13 cellular contexts compared by ENCODE assay signal in the genomic region with DNA sequence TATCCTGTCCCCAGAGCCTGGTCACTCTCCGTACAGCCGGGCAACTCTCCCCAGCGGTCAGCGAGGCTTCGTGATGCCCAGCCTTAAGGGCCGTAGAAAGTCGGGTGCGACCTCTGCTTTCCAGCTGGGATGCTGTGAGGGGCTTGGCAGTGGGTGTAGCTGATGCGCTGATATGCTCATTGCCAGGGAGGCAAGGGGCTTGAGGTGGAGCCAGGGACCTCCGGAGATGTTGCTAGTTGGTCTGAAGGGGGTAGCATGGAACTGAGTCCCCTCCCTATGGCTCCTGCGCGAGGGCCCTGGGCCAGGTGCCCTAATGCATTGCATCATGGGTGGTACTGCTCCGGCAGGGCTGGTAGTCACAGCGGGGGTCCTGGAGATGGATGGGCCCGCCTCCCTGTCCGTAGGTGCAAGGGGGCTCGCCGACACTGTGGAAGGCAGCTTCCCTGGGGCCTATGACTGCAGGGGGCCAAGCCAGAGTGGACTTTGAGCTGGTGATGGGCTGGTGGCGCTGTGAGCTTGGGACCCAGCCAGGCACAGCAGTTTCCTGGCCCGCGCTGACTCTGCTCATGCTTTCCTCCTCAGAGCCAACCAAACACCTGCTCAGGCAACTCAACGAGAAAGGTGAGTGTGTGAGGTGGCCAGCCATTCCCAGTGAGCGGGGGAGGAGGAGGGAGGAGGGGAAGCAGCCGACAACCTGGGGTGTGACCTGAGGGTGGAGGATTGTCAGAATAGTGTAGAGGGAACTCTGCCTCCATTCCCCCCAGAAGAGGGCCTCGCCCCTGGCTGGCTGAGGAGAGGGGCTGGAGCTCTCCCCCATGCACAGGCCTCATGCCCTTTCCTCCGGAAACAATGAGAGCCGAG. TPM values are rescaled to one million over a fixed set of nuclear protein-coding genes. Genes with fewer than 3 reads are reported as not detected.
DNase-seq lines count a peak whose midpoint lies in the region; ATAC-seq, FAIRE-seq and TF ChIP-seq lines count a peak whose summit lies in the region.
"Had no signal": no experiment of that assay in that cellular context is flagged by ENCODE, and none has a peak within 500 bp of the region (broad histone marks: within the 10 kb centered on the region; RNA-seq: fewer than 3 reads in every experiment).

No MANE protein-coding gene starts in this region.

- no peak overlapping the region for H2BK5ac ChIP-seq in H1 (ENCODE audit: low read depth, low read length)
- H2BK5ac ChIP-seq in trophoblast cell (ENCODE audit: low read depth, low read length, poor library complexity), result no peak overlapping the region

- H3K4me1 ChIP-seq in H1 (replicated peaks in 1 of 4; ENCODE audit: control insufficient read depth in 3 of 4, insufficient read depth in 4 of 4, low read length in 3 of 4) (peaks cover 0 to 13% (median 6%) of the 10 kb centered on the region in 4 experiments; a peak in 6 of 7 replicates), gastroesophageal sphincter (peaks cover 0 to 13% (median 0%) of the 10 kb centered on the region in 3 donors), trophoblast cell (ENCODE audit: control insufficient read depth in 1 of 2, insufficient read depth in 2 of 2, low read length in 2 of 2) (peaks cover 0 to 6% of the 10 kb centered on the region in 2 experiments)

- TF ChIP-seq POLR2A in H1 (IDR thresholded peaks at IDR 0.05; ENCODE audit: control extremely low read depth in 1 of 2, low read depth in 2 of 2, low read length in 2 of 2) (no peak), gastroesophageal sphincter (IDR thresholded peaks at IDR 0.05) (no peak)

- H3K27ac Mint-ChIP-seq in CD14-positive monocyte (peak overlapping the region in 1 of 7 donors; percentile 31), nephron (peak overlapping the region in 2 of 3 experiments; percentile 71 to 72)
- H3K27ac Mint-ChIP-seq: activated CD4-positive, alpha-beta T cell treated with anti-CD3 and anti-CD28 coated beads, Interleukin-2, amount 10 ng/mL, durations not matched to agents 24 days and 14 days; activated naive CD8-positive, alpha-beta T cell treated with anti-CD3 and anti-CD28 coated beads for 36 hours had no signal

- no peak overlapping the region for H4K12ac ChIP-seq in trophoblast cell (ENCODE audit: low read depth, low read length)

- H4K5ac ChIP-seq in H1 (ENCODE audit: insufficient read length, low read depth, low read length), result no peak overlapping the region

- ATAC-seq in gastroesophageal sphincter, result no peak

- CTCF ChIA-PET in H1 (lab: Charles Lee; ENCODE audit: partially characterized antibody), result interaction anchor here (0.6 to 2.8 kb wide), 28 partner anchors 10 to 163 kb away, joined by 3 to 19 read pairs (median 4); no protein-coding TSS in a partner anchor

- H3K18ac ChIP-seq in H1 (ENCODE audit: extremely low read depth, low read length) (no peak overlapping the region; the same call in 1 of the 2 replicates), trophoblast cell (ENCODE audit: low read length) (no peak overlapping the region)

- peaks cover 0 to 15% of the 10 kb centered on the region in 2 experiments; a peak in 1 of 4 replicates for H3K79me2 ChIP-seq in H1 (ENCODE audit: control insufficient read depth in 1 of 2, insufficient read depth in 2 of 2, low read length in 2 of 2)
- no peaks in the 10 kb centered on the region for H3K79me2 ChIP-seq in trophoblast cell (ENCODE audit: control insufficient read depth, insufficient read depth, low read length, poor library complexity)

- H3K4me3 ChIP-seq in H1 (ENCODE audit: extremely low read depth in 1 of 4, insufficient read depth in 2 of 4, low read depth in 3 of 4, low read length in 4 of 4) (no peak overlapping the region), gastroesophageal sphincter (no peak overlapping the region), trophoblast cell (ENCODE audit: low read depth, low read length) (no peak overlapping the region)

- H3K79me1 ChIP-seq in H1 (ENCODE audit: low read depth, low read length) (no peaks in the 10 kb centered on the region; the same call in 1 of the 2 replicates), trophoblast cell (ENCODE audit: low read length) (no peaks in the 10 kb centered on the region)

- H2AK5ac ChIP-seq in H1 (ENCODE audit: low read depth, low read length) (no peak overlapping the region), trophoblast cell (ENCODE audit: low read length) (no peak overlapping the region)

- no peak for TF ChIP-seq CTCF in CD14-positive monocyte (IDR thresholded peaks at IDR 0.05)
- peak; percentile 59 to 66 (median 63) for TF ChIP-seq CTCF in H1 (IDR thresholded peaks at IDR 0.05; ENCODE audit: control extremely low read depth in 1 of 3, insufficient read depth in 1 of 3, low read depth in 1 of 3, low read length in 3 of 3)
- no peak for TF ChIP-seq CTCF in nephron (IDR thresholded peaks at IDR 0.05; ENCODE audit: unreplicated experiment in 3 of 3)
- no peak for TF ChIP-seq CTCF in gastroesophageal sphincter (IDR thresholded peaks at IDR 0.05)

- H2BK12ac ChIP-seq in H1 (ENCODE audit: low read depth, low read length) (no peak overlapping the region), trophoblast cell (ENCODE audit: low read length) (no peak overlapping the region)

- no peak overlapping the region for H3K9ac ChIP-seq in H1 (replicated peaks in 1 of 4; ENCODE audit: extremely low read depth in 1 of 4, low read depth in 3 of 4, low read length in 3 of 4)
- H3K9ac ChIP-seq in trophoblast cell (ENCODE audit: low read length), result no peak overlapping the region

- no peaks in the 10 kb centered on the region for H3K9me3 ChIP-seq in H1 (ENCODE audit: insufficient read depth in 2 of 2, low read depth in 1 of 2, low read length in 1 of 2)
- H3K9me3 ChIP-seq in gastroesophageal sphincter, result no peaks in the 10 kb centered on the region
- H3K9me3 ChIP-seq in trophoblast cell (ENCODE audit: insufficient read depth, low read depth, low read length), result no peaks in the 10 kb centered on the region

- intact Hi-C loops in CD14-positive monocyte (cut with micrococcal nuclease), result no loop called here

- H3K23ac ChIP-seq in H1 (ENCODE audit: insufficient read length), result no peak overlapping the region
- H3K23ac ChIP-seq in trophoblast cell (ENCODE audit: low read length), result no peak overlapping the region

- TF ChIP-seq EP300 in H1 (IDR thresholded peaks at IDR 0.05; ENCODE audit: borderline replicate concordance in 1 of 2, low read depth in 2 of 2, low read length in 2 of 2) (no peak), gastroesophageal sphincter (IDR thresholded peaks at IDR 0.05) (no peak)

- H3K14ac ChIP-seq in H1 (ENCODE audit: insufficient read length) (no peak overlapping the region), trophoblast cell (ENCODE audit: low read length) (no peak overlapping the region)

- peak; percentile 38 to 60; a peak in 3 of 4 replicates for TF ChIP-seq RAD21 in H1 (IDR thresholded peaks at IDR 0.05 in 1 of 2, conservative IDR thresholded peaks at IDR 0.05 in 1 of 2; ENCODE audit: low read depth in 2 of 2, low read length in 2 of 2)

- peak; percentile 23 for DNase-seq in CD14-positive monocyte (ENCODE audit: low spot score)
- DNase-seq in NCI-H187 (lab: John Stamatoyannopoulos, UW), result peak; percentile 34 to 35
- peak in 1 of 2 experiments; percentile 62 for DNase-seq in H1 (ENCODE audit: low read depth in 1 of 2, low spot score in 2 of 2)
- DNase-seq in GM19238 (ENCODE audit: insufficient read length, low spot score), result no peak
- DNase-seq in NCI-H446 (lab: John Stamatoyannopoulos, UW), result no peak
- no peak for DNase-seq in trophoblast cell
- DNase-seq: activated CD4-positive, alpha-beta T cell treated with anti-CD3 and anti-CD28 coated beads, Interleukin-2, amount 10 ng/mL, durations not matched to agents 24 days and 14 days; activated naive CD8-positive, alpha-beta T cell treated with anti-CD3 and anti-CD28 coated beads for 36 hours; effector memory CD4-positive, alpha-beta T cell had no signal

- no peak overlapping the region for H2BK20ac ChIP-seq in H1 (ENCODE audit: low read length)

- no peak for FAIRE-seq in H1 (lab: Jason Lieb, UNC)
- FAIRE-seq: GM12892 had no signal

- H3K4me2 ChIP-seq in H1 (ENCODE audit: insufficient read depth in 1 of 2, low read depth in 2 of 2, low read length in 2 of 2) (no peak overlapping the region), trophoblast cell (ENCODE audit: low read length) (no peak overlapping the region)

- H3K36me3 Mint-ChIP-seq in CD14-positive monocyte, result peaks cover 62 to 95% of the 10 kb centered on the region in 2 donors
- peaks cover 55% of the 10 kb centered on the region for H3K36me3 Mint-ChIP-seq in nephron (ENCODE audit: low read depth)
- H3K36me3 Mint-ChIP-seq: activated naive CD8-positive, alpha-beta T cell treated with anti-CD3 and anti-CD28 coated beads for 36 hours had no signal

- H3K27ac ChIP-seq in H1 (ENCODE audit: low read depth, low read length), result no peak overlapping the region
- H3K27ac ChIP-seq in gastroesophageal sphincter, result no peak overlapping the region
- no peak overlapping the region for H3K27ac ChIP-seq in trophoblast cell (ENCODE audit: low read depth, low read length)

- peak overlapping the region; percentile 39 for H3K56ac ChIP-seq in H1 (replicated peaks; ENCODE audit: insufficient read length, low read depth, low read length)

- no peak overlapping the region for H3K4ac ChIP-seq in H1 (replicated peaks; ENCODE audit: insufficient read length, low read depth, low read length)
- H3K4ac ChIP-seq in trophoblast cell (ENCODE audit: low read depth, low read length), result no peak overlapping the region

- no peak overlapping the region for H2BK120ac ChIP-seq in H1 (replicated peaks; ENCODE audit: low read depth, low read length)
- no peak overlapping the region for H2BK120ac ChIP-seq in trophoblast cell (ENCODE audit: insufficient read depth, low read length, poor library complexity)

- H3K9me3 Mint-ChIP-seq in CD14-positive monocyte (no peaks in the 10 kb centered on the region), nephron (no peaks in the 10 kb centered on the region)
- H3K9me3 Mint-ChIP-seq: activated CD4-positive, alpha-beta T cell treated with anti-CD3 and anti-CD28 coated beads, Interleukin-2, amount 10 ng/mL, durations not matched to agents 24 days and 14 days; activated naive CD8-positive, alpha-beta T cell treated with anti-CD3 and anti-CD28 coated beads for 36 hours; CD8-positive, alpha-beta memory T cell had no signal

- H3K27me3 ChIP-seq in H1 (replicated peaks in 1 of 4; ENCODE audit: control insufficient read depth in 3 of 4, extremely low read depth in 1 of 4, insufficient read depth in 3 of 4, low read length in 3 of 4) (no peaks in the 10 kb centered on the region), gastroesophageal sphincter (no peaks in the 10 kb centered on the region), trophoblast cell (ENCODE audit: insufficient read depth, low read length) (no peaks in the 10 kb centered on the region)

- no peak overlapping the region for H2BK15ac ChIP-seq in H1 (ENCODE audit: low read length)

- H4K20me1 ChIP-seq in H1 (replicated peaks in 1 of 2; ENCODE audit: control insufficient read depth in 1 of 2, insufficient read depth in 2 of 2, low read length in 2 of 2), result peaks cover 8 to 9% of the 10 kb centered on the region in 2 experiments

- H4K8ac ChIP-seq in H1 (ENCODE audit: extremely low read depth, insufficient read depth, low read length) (no peak overlapping the region), trophoblast cell (ENCODE audit: low read depth, low read length) (no peak overlapping the region)

- H4K91ac ChIP-seq in H1 (replicated peaks; ENCODE audit: insufficient read length, low read length) (peak overlapping the region; percentile 54), trophoblast cell (ENCODE audit: low read depth, low read length) (no peak overlapping the region)

- POLR2A ChIA-PET in H1 (lab: Charles Lee; ENCODE audit: partially characterized antibody), result interaction anchor here (1.0 to 1.9 kb wide), 3 partner anchors 9 to 349 kb away, joined by 3 to 7 read pairs (median 5); partner anchors contain the start of gene MTHFD1

- no peak overlapping the region for H2AFZ ChIP-seq in H1 (ENCODE audit: low read length)
- no peak overlapping the region for H2AFZ ChIP-seq in trophoblast cell (ENCODE audit: insufficient read depth, low read length, poor library complexity)

- H3K27me3 Mint-ChIP-seq in CD14-positive monocyte (ENCODE audit: low read depth in 3 of 3), result peaks cover 0 to 2% (median 1%) of the 10 kb centered on the region in 3 donors
- H3K27me3 Mint-ChIP-seq in nephron (ENCODE audit: low read depth), result no peaks in the 10 kb centered on the region
- H3K27me3 Mint-ChIP-seq: activated CD4-positive, alpha-beta T cell treated with anti-CD3 and anti-CD28 coated beads, Interleukin-2, amount 10 ng/mL, durations not matched to agents 24 days and 14 days; activated naive CD8-positive, alpha-beta T cell treated with anti-CD3 and anti-CD28 coated beads for 36 hours had no signal

- H3K4me1 Mint-ChIP-seq in CD14-positive monocyte, result peaks cover 4% of the 10 kb centered on the region
- peaks cover 12% of the 10 kb centered on the region for H3K4me1 Mint-ChIP-seq in nephron
- H3K4me1 Mint-ChIP-seq: activated naive CD8-positive, alpha-beta T cell treated with anti-CD3 and anti-CD28 coated beads for 36 hours had no signal

- 88% methylated on average over 25 of the region's 27 CpGs; no CpG with 5 or more reads in 1 of the 2 experiments for WGBS in H1 (ENCODE audit: extremely low coverage in 1 of 2, insufficient coverage in 1 of 2, insufficient read length in 1 of 2, insufficient replicate concordance in 2 of 2, low coverage in 1 of 2, low lambda C conversion rate in 2 of 2, missing lambda C conversion rate in 1 of 2), 2 experiments
- 60% methylated on average over 1 of the region's 27 CpGs; no CpG with 5 or more reads in 1 of the 2 donors for WGBS in gastroesophageal sphincter (ENCODE audit: low coverage in 1 of 2), 2 donors
- no CpG with 5 or more reads among the region's 27 CpGs for WGBS in trophoblast cell (ENCODE audit: extremely low coverage, insufficient coverage, insufficient read length)

- peaks cover 27 to 51% (median 48%) of the 10 kb centered on the region in 4 experiments; a peak in 7 of 8 replicates for H3K36me3 ChIP-seq in H1 (ENCODE audit: control insufficient read depth in 2 of 4, insufficient read depth in 4 of 4, low read length in 3 of 4)
- peaks cover 0 to 83% of the 10 kb centered on the region in 2 donors for H3K36me3 ChIP-seq in gastroesophageal sphincter
- H3K36me3 ChIP-seq in trophoblast cell (ENCODE audit: control insufficient read depth in 1 of 2, insufficient read depth in 2 of 2, low read length in 2 of 2), result peaks cover 77 to 80% of the 10 kb centered on the region in 2 experiments

- H3K4me3 Mint-ChIP-seq in CD14-positive monocyte (no peak overlapping the region), nephron (no peak overlapping the region)
- H3K4me3 Mint-ChIP-seq: activated CD4-positive, alpha-beta T cell treated with anti-CD3 and anti-CD28 coated beads, Interleukin-2, amount 10 ng/mL, durations not matched to agents 24 days and 14 days; activated naive CD8-positive, alpha-beta T cell treated with anti-CD3 and anti-CD28 coated beads for 36 hours had no signal

- H3K23me2 ChIP-seq in H1 (ENCODE audit: low read depth, low read length), result no peaks in the 10 kb centered on the region

RNA-seq across cellular contexts. Expression of gene PLEKHG3, which starts 32.3 kb away (rescaled TPM):
- polyA plus RNA-seq in CD14-positive monocyte (10 to 100 TPM in 1 of 2 donors, 1 to 10 TPM in 1; 6.3 to 21.6 TPM), H1 (2011; rRNA removed) (43.4 and 52.2 TPM in 2 replicates)
- total RNA-seq in H1 (2021; fragmentation: NEBNext Ultra II Directional; extraction: Animal tissue kit (Norgen Biotek cat#: 25700)), result 89.1 and 90.6 TPM in 2 replicates
- 47.9 TPM for polyA plus RNA-seq in H1 (2011; cell fraction: cytosol; rRNA removed)
- 122 TPM for polyA plus RNA-seq in H1 (2011; cell fraction: nucleus; rRNA removed)
- polyA plus RNA-seq in H1 (2012, experiment 1 of 2), result 38.4 to 58.9 TPM (median 52.0 TPM) in 4 replicates
- 33.1 TPM for polyA plus RNA-seq in H1 (2012, experiment 2 of 2)
- 25.1 TPM for polyA plus RNA-seq in H1 (2013, experiment 1 of 2)
- polyA plus RNA-seq in H1 (2013, experiment 2 of 2), result 24.3 TPM
- polyA minus RNA-seq in H1 (2011; rRNA and poly(A)+ RNA removed), result 67.8 and 88.3 TPM in 2 replicates
- polyA minus RNA-seq in H1 (2011; cell fraction: cytosol; rRNA and poly(A)+ RNA removed), result 45.6 TPM
- polyA minus RNA-seq in H1 (2011; cell fraction: nucleus; rRNA and poly(A)+ RNA removed), result 80.2 TPM
- 10 to 100 TPM; 44.2 to 79.4 (median 57.7) TPM for total RNA-seq in gastroesophageal sphincter
- 54.5 and 57.2 TPM in 2 replicates for polyA plus RNA-seq in trophoblast cell (2013)

Comparison
In these comparisons a context has a peak if more than half of its experiments do, and no peak if none do; other contexts are left out.
1. DNase-seq: peak in CD14-positive monocyte (single experiment) and NCI-H187 (2 of 2); none in GM19238 (single experiment), NCI-H446 (0 of 2) and trophoblast cell (0 of 2).
2. CTCF ChIP-seq: peak in H1 (3 of 3); none in CD14-positive monocyte (single experiment), nephron (0 of 3) and gastroesophageal sphincter (0 of 4).